8 cellular contexts compared by ENCODE assay signal in the genomic region with DNA sequence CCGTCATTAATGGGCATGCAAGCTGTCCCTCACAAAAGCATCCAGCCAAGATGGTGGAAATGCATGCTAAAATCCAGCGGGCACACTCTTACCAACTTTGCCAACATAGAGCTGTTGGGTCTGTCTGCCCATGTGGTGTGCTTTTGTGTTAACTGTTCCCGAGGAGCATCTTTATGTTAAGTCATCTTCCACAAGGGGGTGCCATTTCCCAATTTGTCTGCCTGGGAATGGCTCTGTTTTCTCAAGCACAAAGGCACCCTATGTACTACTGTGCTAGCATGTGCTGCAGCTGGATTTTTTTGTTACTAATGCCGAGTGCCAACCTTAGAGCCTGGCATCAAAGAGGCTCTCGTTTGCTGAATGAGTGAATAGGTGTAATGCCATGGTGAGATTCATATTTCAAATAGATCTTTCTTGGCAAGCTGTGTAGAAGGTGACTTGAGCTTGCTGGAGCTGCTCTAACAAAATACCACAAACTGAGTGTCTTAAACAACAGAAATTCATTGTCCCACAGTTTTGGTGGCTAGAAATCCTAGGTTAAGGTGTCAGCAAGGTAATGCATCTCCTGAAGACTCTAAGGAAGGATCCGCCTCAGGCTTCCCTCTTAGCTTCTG.
DNase-seq lines count a peak whose midpoint lies in the region; ATAC-seq and TF ChIP-seq lines count a peak whose summit lies in the region.

No MANE protein-coding gene starts in this region.

- no peaks in the 10 kb centered on the region for H3K27me3 ChIP-seq in HAP-1 (ENCODE audit: low read depth)
- no peaks in the 10 kb centered on the region for H3K27me3 ChIP-seq in KMS-11 (ENCODE audit: insufficient read depth, low read depth)
- no peaks in the 10 kb centered on the region for H3K27me3 ChIP-seq in PC-9 (ENCODE audit: insufficient read depth, low read depth)
- H3K27me3 ChIP-seq in mammary epithelial cell (ENCODE audit: insufficient read depth, low read length), result no peaks in the 10 kb centered on the region

- BruUV-seq in PC-9 (replicated peaks; lab: Mats Ljungman, UMichigan) (no TSS peak), mammary epithelial cell (replicated peaks; lab: Mats Ljungman, UMichigan) (no TSS peak)

- H2AFZ ChIP-seq in KMS-11 (ENCODE audit: low read depth) (peak overlapping the region; percentile 28; the same call in 1 of the 2 replicates), PC-9 (no peak overlapping the region), mammary epithelial cell (ENCODE audit: low read depth, low read length) (peak overlapping the region; percentile 9)

- no peaks in the 10 kb centered on the region for H3F3A ChIP-seq in PC-9 (ENCODE audit: insufficient read depth, low read depth)

- CTCF ChIA-PET in PC-9 (lab: Charles Lee) (interaction anchor here (0.6 kb wide), 2 partner anchors 16 to 320 kb away, joined by 5 to 15 read pairs; no protein-coding TSS in a partner anchor), mammary epithelial cell (lab: Charles Lee; ENCODE audit: low non-redundant PET) (no interaction called here)

- H3K79me2 ChIP-seq in KMS-11 (ENCODE audit: insufficient read depth, low read depth) (no peaks in the 10 kb centered on the region), PC-9 (ENCODE audit: low read depth) (no peaks in the 10 kb centered on the region), mammary epithelial cell (ENCODE audit: insufficient read depth, low read length) (no peaks in the 10 kb centered on the region)

- H3K4me2 ChIP-seq in KMS-11 (no peak overlapping the region), PC-9 (no peak overlapping the region), mammary epithelial cell (ENCODE audit: insufficient read depth, low read depth, low read length) (no peak overlapping the region)

- dilution Hi-C loops in mammary epithelial cell (cut with HindIII; ENCODE audit: low sequenced_read_pairs), result no loop called here

- POLR2A ChIA-PET in PC-9 (lab: Charles Lee; ENCODE audit: unreplicated experiment), result no interaction called here

- no peak overlapping the region for H3K27ac ChIP-seq in KMS-11
- no peak overlapping the region for H3K27ac ChIP-seq in PC-9
- no peak overlapping the region for H3K27ac ChIP-seq in mammary epithelial cell (ENCODE audit: insufficient read depth, low read depth, low read length)

- peaks cover 3% of the 10 kb centered on the region; the same call in 1 of the 2 replicates for H3K4me1 ChIP-seq in HAP-1
- H3K4me1 ChIP-seq in KMS-11 (ENCODE audit: low read depth, poor library complexity, severe bottlenecking), result peaks cover 12% of the 10 kb centered on the region
- H3K4me1 ChIP-seq in PC-9 (replicated peaks; ENCODE audit: insufficient read depth), result no peaks in the 10 kb centered on the region
- H3K4me1 ChIP-seq in mammary epithelial cell (ENCODE audit: insufficient read depth, low read length), result no peaks in the 10 kb centered on the region

- TF ChIP-seq CTCF in KMS-11 (conservative IDR thresholded peaks at IDR 0.05; ENCODE audit: low read depth, low read length) (peak; percentile 94), PC-9 (conservative IDR thresholded peaks at IDR 0.05) (peak; percentile 72), mammary epithelial cell (conservative IDR thresholded peaks at IDR 0.05 in 1 of 2, IDR thresholded peaks at IDR 0.05 in 1 of 2; ENCODE audit: extremely low read depth in 1 of 2, insufficient read depth in 1 of 2, low read depth in 1 of 2, low read length in 2 of 2) (peak; percentile 50 to 71)

- WGBS in mammary epithelial cell (ENCODE audit: low coverage, missing lambda C conversion rate), result 39% methylated on average over 6 of the region's 6 CpGs

- H4K20me1 ChIP-seq in KMS-11 (ENCODE audit: insufficient read depth) (no peaks in the 10 kb centered on the region), PC-9 (ENCODE audit: insufficient read depth) (no peaks in the 10 kb centered on the region), mammary epithelial cell (ENCODE audit: insufficient read depth, low read length) (no peaks in the 10 kb centered on the region)

- H3K9me3 ChIP-seq in HAP-1 (no peaks in the 10 kb centered on the region), PC-9 (ENCODE audit: insufficient read depth, low read depth) (no peaks in the 10 kb centered on the region), mammary epithelial cell (replicated peaks; ENCODE audit: insufficient read depth, low read length) (no peaks in the 10 kb centered on the region)

- no peak overlapping the region for H3K9ac ChIP-seq in KMS-11
- H3K9ac ChIP-seq in mammary epithelial cell (ENCODE audit: insufficient read depth, low read length), result no peak overlapping the region

- H3K4me3 ChIP-seq in HAP-1, result no peak overlapping the region
- H3K4me3 ChIP-seq in KMS-11 (IDR thresholded peaks at IDR 0.05; ENCODE audit: insufficient read depth, low read depth, low read length), result no peak overlapping the region
- H3K4me3 ChIP-seq in PC-9, result no peak overlapping the region
- no peak overlapping the region for H3K4me3 ChIP-seq in mammary epithelial cell (replicated peaks in 1 of 3; ENCODE audit: insufficient read depth in 1 of 3, low read depth in 2 of 3, low read length in 3 of 3)

- peak; percentile 55 for DNase-seq in stimulated activated CD4-positive, alpha-beta T cell treated with anti-CD3 and anti-CD28 coated beads, Interleukin-15, amount 100 ng/mL, for 24 hours
- no peak for DNase-seq in stimulated activated CD4-positive, alpha-beta T cell treated with anti-CD3 and anti-CD28 coated beads, Interleukin-4, amount 100 ng/mL, for 4 hours
- peak; percentile 81 to 89 for DNase-seq in HAP-1 (ENCODE audit: low spot score in 2 of 2)
- DNase-seq in PC-9, result peak in 1 of 2 experiments; percentile 51
- DNase-seq in mammary epithelial cell, result peak; percentile 75
- DNase-seq in left colon, result peak; percentile 28 to 47
- peak; percentile 31 for DNase-seq in stromal cell of bone marrow (ENCODE audit: low read depth)

- in situ Hi-C loops in HAP-1 (cut with MboI; ENCODE audit: low sequenced_read_pairs), result no loop called here
- in situ Hi-C loops in mammary epithelial cell (cut with MboI; ENCODE audit: low sequenced_read_pairs in 2 of 2), result no loop called here

- H3K9me2 ChIP-seq in PC-9 (ENCODE audit: insufficient read depth), result no peaks in the 10 kb centered on the region

- H3K36me3 ChIP-seq in HAP-1 (replicated peaks) (no peaks in the 10 kb centered on the region), KMS-11 (ENCODE audit: insufficient read depth) (no peaks in the 10 kb centered on the region), PC-9 (ENCODE audit: low read depth) (no peaks in the 10 kb centered on the region), mammary epithelial cell (ENCODE audit: insufficient read depth, low read length) (no peaks in the 10 kb centered on the region)

- ATAC-seq in left colon, result peak; percentile 79

- intact Hi-C loops in PC-9 (cut with micrococcal nuclease; ENCODE audit: unreplicated experiment), result loop anchor here (2.0 kb wide), 1 partner anchor 1970 kb away; no protein-coding TSS in a partner anchor
- intact Hi-C loops in mammary epithelial cell (cut with micrococcal nuclease), result loop anchor here (2.0 to 10.0 kb wide), 3 partner anchors 330 to 1971 kb away; no protein-coding TSS in a partner anchor
- intact Hi-C loops in left colon (cut with DNase I, micrococcal nuclease), result no loop called here

Comparison
In these comparisons a context has a peak if more than half of its experiments do, and no peak if none do; other contexts are left out.
1. DNase-seq: peak in stimulated activated CD4-positive, alpha-beta T cell treated with anti-CD3 and anti-CD28 coated beads, Interleukin-15, amount 100 ng/mL, for 24 hours (single experiment), HAP-1 (2 of 2), mammary epithelial cell (single experiment), left colon (2 of 2) and stromal cell of bone marrow (single experiment); none in stimulated activated CD4-positive, alpha-beta T cell treated with anti-CD3 and anti-CD28 coated beads, Interleukin-4, amount 100 ng/mL, for 4 hours (0 of 2).
2. intact Hi-C loops: an anchor here in PC-9 (2.0 kb wide) and mammary epithelial cell (2.0 to 10.0 kb wide); none called in left colon.
3. Peak in every context shown above with its lines, with median percentiles within 50 percentile points of each other: CTCF ChIP-seq.